Comparison of ENCODE assay signal across 8 cellular contexts in genomic region chr4:148589182-148589581, GRCh38.
"Had no signal": no experiment of that assay in that cellular context is flagged by ENCODE, and none has a peak within 500 bp of the region (broad histone marks: within the 10 kb centered on the region; RNA-seq: fewer than 3 reads in every experiment).

No MANE protein-coding gene starts in this region.

- H3K4me2 ChIP-seq: KMS-11 had no signal

- FAIRE-seq: HepG2, HTR-8/SVneo, K562 had no signal

- DNase-seq: IMR-90, KBM-7, KG1 had no signal

- H3K27ac ChIP-seq: HL-60, KMS-11 had no signal

- ATAC-seq: HepG2, K562 had no signal

- H3K4me3 ChIP-seq: K562 had no signal
